Comparison of ENCODE assay signal across 6 cellular contexts in genomic region chr5:72676831-72677230, GRCh38.
A peak's percentile ranks its signal among the peaks of the same experiment; 100 is the strongest.
DNase-seq lines count a peak whose midpoint lies in the region; ATAC-seq, FAIRE-seq and TF ChIP-seq lines count a peak whose summit lies in the region.
"Not testable (repeated sequence)": the region's sequence is repeated elsewhere in the genome, so short reads cannot be mapped to it uniquely, and the experiment has no call there.

No MANE protein-coding gene starts in this region.

- H3K4me2 ChIP-seq in K562 (ENCODE audit: insufficient read depth, low read length) = not testable (repeated sequence)

- peaks cover 2 to 10% of the 10 kb centered on the region in 2 experiments; a peak in 1 of 5 replicates for H3K27me3 ChIP-seq in K562 (ENCODE audit: control insufficient read depth in 2 of 2, insufficient read depth in 2 of 2, low read length in 2 of 2)

- 7% methylated on average over 8 of the region's 8 CpGs for WGBS in K562 (ENCODE audit: insufficient coverage, low coverage, missing lambda C conversion rate)

- H3K27ac ChIP-seq in K562 (ENCODE audit: extremely low read depth, low read depth, low read length) = not testable (repeated sequence)

- CTCF ChIA-PET in K562 (lab: Yijun Ruan, JAX; ENCODE audit: low intra/inter-chr PET ratio) = not testable (repeated sequence)

- TF ChIP-seq RAD21 in K562 (CRISPR knock-in tag; conservative IDR thresholded peaks at IDR 0.05 in 1 of 2, IDR thresholded peaks at IDR 0.05 in 1 of 2) = not testable (repeated sequence)

- not testable (repeated sequence) for H3K4me3 ChIP-seq in K562; fibroblast of pulmonary artery (replicated peaks; ENCODE audit: low read depth, low read length)

- not testable (repeated sequence) for TF ChIP-seq CTCF in K562 (IDR thresholded peaks at IDR 0.05 in 2 of 3, conservative IDR thresholded peaks at IDR 0.05 in 1 of 3; ENCODE audit: insufficient read depth in 2 of 3, low read depth in 1 of 3, low read length in 3 of 3); fibroblast of pulmonary artery (IDR thresholded peaks at IDR 0.05; ENCODE audit: low read length, missing control alignments)

- not testable (repeated sequence) for TF ChIP-seq POLR2A in K562 (conservative IDR thresholded peaks at IDR 0.05)

- H3K79me2 ChIP-seq in K562 (ENCODE audit: control insufficient read depth, insufficient read depth, low read length) = not testable (repeated sequence)

- ATAC-seq in K562 = not testable (repeated sequence)

- not testable (repeated sequence) for H4K20me1 ChIP-seq in K562 (replicated peaks; ENCODE audit: control insufficient read depth, insufficient read depth, low read length)

- H3K9ac ChIP-seq in K562 (ENCODE audit: insufficient read depth in 1 of 2, low read depth in 2 of 2, low read length in 2 of 2) = not testable (repeated sequence)

- not testable (repeated sequence) for H3K9me3 ChIP-seq in K562 (replicated peaks; ENCODE audit: control insufficient read depth, insufficient read depth, low read depth, low read length)

- intact Hi-C loops in K562 (cut with micrococcal nuclease) = not testable (repeated sequence)

- FAIRE-seq in K562 (lab: Jason Lieb, UNC) = not testable (repeated sequence)

- not testable (repeated sequence) for H3K4me1 ChIP-seq in K562 (replicated peaks in 1 of 2; ENCODE audit: control insufficient read depth in 2 of 2, insufficient read depth in 2 of 2, low read length in 2 of 2)

- not testable (repeated sequence) for H3K36me3 ChIP-seq in K562 (ENCODE audit: control insufficient read depth, insufficient read depth, low read length)

- in situ Hi-C loops in K562 (cut with MboI) = not testable (repeated sequence)

- H3K9me1 ChIP-seq in K562 (ENCODE audit: control insufficient read depth, insufficient read depth, low read length) = not testable (repeated sequence)

- DNase-seq in A172 (ENCODE audit: low spot score) (peak; percentile 8), M059J (ENCODE audit: low read depth) (peak; percentile 57), OCI-M1 (lab: John Stamatoyannopoulos, UW) (peak; percentile 79), amniotic epithelial cell (ENCODE audit: low read depth) (peak; percentile 73), fibroblast of pulmonary artery (ENCODE audit: low read depth) (peak; percentile 16)
- DNase-seq in K562 (ENCODE audit: extremely low read depth in 1 of 4, low spot score in 3 of 4) = not testable (repeated sequence)

- H2AFZ ChIP-seq in K562 (ENCODE audit: low read depth, low read length) = not testable (repeated sequence)

- POLR2A ChIA-PET in K562 (lab: Yijun Ruan, JAX) = not testable (repeated sequence)

- BruUV-seq in K562 (replicated peaks; lab: Mats Ljungman, UMichigan) = not testable (repeated sequence)

- TF ChIP-seq EP300 in K562 (IDR thresholded peaks at IDR 0.05; ENCODE audit: low read length) = not testable (repeated sequence)

TF ChIP-seq in K562, 482 proteins besides CTCF, POLR2A, EP300 and RAD21:
- peak; percentile 16; the same call in 1 of the 2 replicates for TF ChIP-seq CBFA2T3 (IDR thresholded peaks at IDR 0.05)
- peak; percentile 25; the same call in 1 of the 2 replicates for TF ChIP-seq VEZF1 (CRISPR knock-in tag; IDR thresholded peaks at IDR 0.05)
- peak; percentile 45; the same call in 1 of the 2 replicates for TF ChIP-seq JUND (IDR thresholded peaks at IDR 0.05; ENCODE audit: borderline replicate concordance, low read depth, low read length)
- TF ChIP-seq JUND (tag; IDR thresholded peaks at IDR 0.05; ENCODE audit: borderline replicate concordance, low read depth, low read length); ATF3 (CRISPR knock-in tag; conservative IDR thresholded peaks at IDR 0.05): not testable (repeated sequence)
- 0 out of 2 replicates have a peak, but pooled peaks have one; percentile 25 for TF ChIP-seq SMARCA4 (IDR thresholded peaks at IDR 0.05)
- peak; percentile 67 for TF ChIP-seq ATF3 (IDR thresholded peaks at IDR 0.05)
- 0 out of 2 replicates have a peak, but pooled peaks have one; percentile 19 for TF ChIP-seq EGR1 (conservative IDR thresholded peaks at IDR 0.05)
- 0 out of 4 replicates have a peak, but pooled peaks of 1 of the 2 experiments have one; percentile 19 for TF ChIP-seq KDM1A (IDR thresholded peaks at IDR 0.05)
TF ChIP-seq in K562: peak in this region for 7; not testable (repeated sequence) for 475.
